25 cellular contexts compared by ENCODE assay signal in genomic region chr5:103374473-103374963, GRCh38.
"Had no signal": no experiment of that assay in that cellular context is flagged by ENCODE, and none has a peak within 500 bp of the region (broad histone marks: within the 10 kb centered on the region; RNA-seq: fewer than 3 reads in every experiment).

No MANE protein-coding gene starts in this region.

- H3K4me3 ChIP-seq: coronary artery, gastrocnemius medialis, left ventricle myocardium inferior, lower lobe of right lung, pancreas, right atrium auricular region, smooth muscle cell, suprapubic skin, thyroid gland, vagina had no signal

- DNase-seq: dermis blood vessel endothelial cell; effector memory CD8-positive, alpha-beta T cell; erythroblast; gastrocnemius medialis; hippocampal formation; kidney glomerular epithelial cell; left colon; left ventricle myocardium inferior; lower lobe of right lung; natural killer cell; stimulated activated CD4-positive, alpha-beta T cell treated with anti-CD3 and anti-CD28 coated beads, Interleukin-12 subunit alpha, Interleukin-12 subunit beta, amount 100 ng/mL, for 4 hours; stimulated activated CD4-positive, alpha-beta T cell treated with anti-CD3 and anti-CD28 coated beads, Interleukin-1b, Interleukin-23, amount 100 ng/mL, for 48 hours; stimulated activated CD4-positive, alpha-beta T cell treated with anti-CD3 and anti-CD28 coated beads, Interleukin-4, amount 100 ng/mL, for 1 hour; stimulated activated CD8-positive, alpha-beta memory T cell treated with anti-CD3 and anti-CD28 coated beads, Interleukin-4, amount 100 ng/mL, for 48 hours; stimulated activated naive CD4-positive, alpha-beta T cell; stimulated activated naive CD8-positive, alpha-beta T cell treated with anti-CD3 and anti-CD28 coated beads, Interleukin-15, amount 100 ng/mL, for 72 hours; thyroid gland had no signal

- H3K36me3 ChIP-seq: gastrocnemius medialis, left ventricle myocardium inferior, lower lobe of right lung, pancreas, right atrium auricular region, suprapubic skin, thyroid gland, vagina had no signal

- H3K27ac ChIP-seq: coronary artery, gastrocnemius medialis, left ventricle myocardium inferior, lower lobe of right lung, pancreas, right atrium auricular region, suprapubic skin, thyroid gland, vagina had no signal

- H3K27ac Mint-ChIP-seq: effector memory CD8-positive, alpha-beta T cell; natural killer cell; stimulated activated naive CD8-positive, alpha-beta T cell treated with anti-CD3 and anti-CD28 coated beads, Interleukin-15, amount 100 ng/mL, for 72 hours had no signal

- H3K9me3 ChIP-seq: gastrocnemius medialis, left ventricle myocardium inferior, lower lobe of right lung, pancreas, right atrium auricular region, suprapubic skin, thyroid gland, vagina had no signal

- H3K4me2 ChIP-seq: smooth muscle cell had no signal

- H3K4me1 Mint-ChIP-seq: natural killer cell; stimulated activated naive CD8-positive, alpha-beta T cell treated with anti-CD3 and anti-CD28 coated beads, Interleukin-15, amount 100 ng/mL, for 72 hours had no signal

- H3K9me3 Mint-ChIP-seq: effector memory CD8-positive, alpha-beta T cell had no signal

- H3K27me3 Mint-ChIP-seq: progenitor cell of endocrine pancreas had no signal

- H3K4me1 ChIP-seq: gastrocnemius medialis, lower lobe of right lung, suprapubic skin, vagina had no signal

- H3K4me3 Mint-ChIP-seq: effector memory CD8-positive, alpha-beta T cell; natural killer cell; stimulated activated naive CD8-positive, alpha-beta T cell treated with anti-CD3 and anti-CD28 coated beads, Interleukin-15, amount 100 ng/mL, for 72 hours had no signal

- ATAC-seq: effector memory CD8-positive, alpha-beta T cell; gastrocnemius medialis; natural killer cell; sciatic nerve; stimulated activated naive CD8-positive, alpha-beta T cell treated with anti-CD3 and anti-CD28 coated beads, Interleukin-15, amount 100 ng/mL, for 72 hours had no signal

- H3K27me3 ChIP-seq: gastrocnemius medialis, pancreas, right atrium auricular region, suprapubic skin, thyroid gland, vagina had no signal

- H3K36me3 Mint-ChIP-seq: natural killer cell had no signal
